Comparison of ENCODE assay signal across 17 cellular contexts in the genomic region with DNA sequence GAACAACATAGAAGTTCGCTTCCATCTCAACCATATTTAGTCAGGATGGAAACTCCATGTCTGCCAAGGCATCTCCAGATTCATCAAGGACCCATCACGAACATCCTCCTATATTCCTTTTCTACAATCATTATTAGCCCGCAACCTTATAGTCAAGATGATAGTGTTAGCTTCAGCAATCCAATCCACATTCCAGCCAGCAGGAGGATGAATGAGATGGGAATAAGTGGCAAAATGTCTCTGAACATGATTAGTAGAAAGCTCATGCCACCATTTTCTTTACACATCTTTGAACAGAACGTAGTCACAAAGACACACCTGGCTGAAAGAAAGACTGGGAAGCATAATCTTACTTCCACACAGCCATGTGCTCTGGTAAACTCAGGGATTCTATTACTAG. TPM values are rescaled to one million over a fixed set of nuclear protein-coding genes. Genes with fewer than 3 reads are reported as not detected.
A peak's percentile ranks its signal among the peaks of the same experiment; 100 is the strongest.
DNase-seq lines count a peak whose midpoint lies in the region; ATAC-seq, FAIRE-seq and TF ChIP-seq lines count a peak whose summit lies in the region.
"Had no signal": no experiment of that assay in that cellular context is flagged by ENCODE, and none has a peak within 500 bp of the region (broad histone marks: within the 10 kb centered on the region; RNA-seq: fewer than 3 reads in every experiment).

No MANE protein-coding gene starts in this region.

- no peak overlapping the region for H3K4me2 ChIP-seq in SK-N-SH
- H3K4me2 ChIP-seq in K562 (ENCODE audit: insufficient read depth, low read length), result no peak overlapping the region

- TF ChIP-seq EP300 in SK-N-SH (IDR thresholded peaks at IDR 0.05; ENCODE audit: borderline replicate concordance in 1 of 2, low read depth in 1 of 2, low read length in 1 of 2), result no peak
- TF ChIP-seq EP300 in K562 (IDR thresholded peaks at IDR 0.05; ENCODE audit: low read length), result no peak

- 10% methylated on average over 4 of the region's 4 CpGs for WGBS in SK-N-SH (ENCODE audit: low lambda C conversion rate)
- 0% methylated on average over 4 of the region's 4 CpGs for WGBS in K562 (ENCODE audit: insufficient coverage, low coverage, missing lambda C conversion rate)

- H3K79me2 ChIP-seq in SK-N-SH (ENCODE audit: insufficient read depth) (no peaks in the 10 kb centered on the region), K562 (ENCODE audit: control insufficient read depth, insufficient read depth, low read length) (no peaks in the 10 kb centered on the region)

- H3K9ac ChIP-seq in SK-N-SH (no peak overlapping the region), K562 (ENCODE audit: insufficient read depth in 1 of 2, low read depth in 2 of 2, low read length in 2 of 2) (no peak overlapping the region)

- ATAC-seq in SK-N-SH treated with all-trans-retinoic acid at 6 μM for 48 hours, result no peak
- ATAC-seq in K562, result no peak
- no peak for ATAC-seq in GM21528 (IDR thresholded peaks at IDR 0.05; ENCODE audit: low FRiP score, unreplicated experiment)
- ATAC-seq: CD8-positive, alpha-beta T cell had no signal

- TF ChIP-seq POLR2A in K562 (conservative IDR thresholded peaks at IDR 0.05) (no peak), Peyer's patch (IDR thresholded peaks at IDR 0.05) (no peak)

- no peak overlapping the region for H2AFZ ChIP-seq in SK-N-SH (ENCODE audit: low read depth)
- H2AFZ ChIP-seq in K562 (ENCODE audit: low read depth, low read length), result no peak overlapping the region

- H3F3A ChIP-seq in SK-N-SH (replicated peaks; ENCODE audit: insufficient read depth), result no peaks in the 10 kb centered on the region

- TF ChIP-seq RAD21 in SK-N-SH (IDR thresholded peaks at IDR 0.05; ENCODE audit: low read length), result no peak
- TF ChIP-seq RAD21 in K562 (CRISPR knock-in tag; conservative IDR thresholded peaks at IDR 0.05 in 1 of 2, IDR thresholded peaks at IDR 0.05 in 1 of 2), result no peak

- POLR2A ChIA-PET in SK-N-SH (lab: Yijun Ruan, JAX) (no interaction called here), K562 (lab: Yijun Ruan, JAX) (no interaction called here)

- no peak overlapping the region for H3K27ac ChIP-seq in SK-N-SH (ENCODE audit: low read depth in 2 of 2, low read length in 1 of 2)
- no peak overlapping the region for H3K27ac ChIP-seq in K562 (ENCODE audit: extremely low read depth, low read depth, low read length)
- no peak overlapping the region for H3K27ac ChIP-seq in Peyer's patch
- H3K27ac ChIP-seq: 22Rv1 had no signal

- H3K36me3 ChIP-seq in SK-N-SH (replicated peaks in 1 of 2; ENCODE audit: control insufficient read depth in 1 of 2, insufficient read depth in 2 of 2, low read length in 1 of 2) (no peaks in the 10 kb centered on the region), K562 (ENCODE audit: control insufficient read depth, insufficient read depth, low read length) (no peaks in the 10 kb centered on the region), Peyer's patch (no peaks in the 10 kb centered on the region)

- CTCF ChIA-PET in SK-N-SH (lab: Yijun Ruan, JAX) (interaction anchor here (0.6 kb wide), 1 partner anchor 20 kb away, joined by 3 read pairs; no protein-coding TSS in a partner anchor), K562 (lab: Yijun Ruan, JAX; ENCODE audit: low intra/inter-chr PET ratio) (no interaction called here)

- H3K4me3 ChIP-seq in SK-N-SH (ENCODE audit: low read depth in 2 of 2, low read length in 1 of 2) (no peak overlapping the region), K562 (no peak overlapping the region), fibroblast of the aortic adventitia (ENCODE audit: low read depth, low read length) (no peak overlapping the region), Peyer's patch (no peak overlapping the region)

- H3K9me3 ChIP-seq in SK-N-SH (no peaks in the 10 kb centered on the region), K562 (replicated peaks; ENCODE audit: control insufficient read depth, insufficient read depth, low read depth, low read length) (no peaks in the 10 kb centered on the region), Peyer's patch (no peaks in the 10 kb centered on the region)
- H3K9me3 ChIP-seq: Caco-2 had no signal

- H3K9me1 ChIP-seq in K562 (ENCODE audit: control insufficient read depth, insufficient read depth, low read length), result no peaks in the 10 kb centered on the region

- TF ChIP-seq CTCF in SK-N-SH (IDR thresholded peaks at IDR 0.05) (peak; percentile 41), K562 (IDR thresholded peaks at IDR 0.05 in 2 of 3, conservative IDR thresholded peaks at IDR 0.05 in 1 of 3; ENCODE audit: insufficient read depth in 2 of 3, low read depth in 1 of 3, low read length in 3 of 3) (no peak), fibroblast of the aortic adventitia (IDR thresholded peaks at IDR 0.05; ENCODE audit: insufficient read depth, low read length) (peak; percentile 18), Peyer's patch (IDR thresholded peaks at IDR 0.05) (no peak)

- FAIRE-seq in K562 (lab: Jason Lieb, UNC), result no peak
- FAIRE-seq: GM12892, H54 had no signal

- in situ Hi-C loops in K562 (cut with MboI), result no loop called here
- in situ Hi-C loops in KBM-7 (cut with MboI; ENCODE audit: low pct_unique_long_range_greater_than_20kb, low sequenced_read_pairs), result no loop called here

- H3K4me1 ChIP-seq in SK-N-SH (ENCODE audit: control insufficient read depth in 1 of 2, insufficient read depth in 2 of 2, low read depth in 1 of 2, low read length in 1 of 2) (no peaks in the 10 kb centered on the region), K562 (replicated peaks in 1 of 2; ENCODE audit: control insufficient read depth in 2 of 2, insufficient read depth in 2 of 2, low read length in 2 of 2) (no peaks in the 10 kb centered on the region), Peyer's patch (no peaks in the 10 kb centered on the region)
- H3K4me1 ChIP-seq: Caco-2 had no signal

- H3K9me2 ChIP-seq in SK-N-SH, result no peaks in the 10 kb centered on the region

- DNase-seq in SK-N-SH (no peak), K562 (ENCODE audit: extremely low read depth in 1 of 4, low spot score in 3 of 4) (no peak), fibroblast of the aortic adventitia (ENCODE audit: low read depth) (no peak), Peyer's patch (no peak), RPMI8226 (no peak), KBM-7 (no peak)
- DNase-seq: CD8-positive, alpha-beta T cell; DND-41; GDM1 had no signal

- H3K27me3 ChIP-seq in SK-N-SH (ENCODE audit: insufficient read depth), result peaks cover 6% of the 10 kb centered on the region; the same call in 1 of the 2 replicates
- H3K27me3 ChIP-seq in K562 (ENCODE audit: control insufficient read depth in 2 of 2, insufficient read depth in 2 of 2, low read length in 2 of 2), result no peaks in the 10 kb centered on the region
- no peaks in the 10 kb centered on the region for H3K27me3 ChIP-seq in Peyer's patch

- H4K20me1 ChIP-seq in SK-N-SH (ENCODE audit: insufficient read depth), result no peaks in the 10 kb centered on the region
- H4K20me1 ChIP-seq in K562 (replicated peaks; ENCODE audit: control insufficient read depth, insufficient read depth, low read length), result no peaks in the 10 kb centered on the region

- intact Hi-C loops in K562 (cut with micrococcal nuclease), result no loop called here

- BruUV-seq in K562 (replicated peaks; lab: Mats Ljungman, UMichigan), result no TSS peak

TF ChIP-seq in SK-N-SH, 30 proteins besides CTCF, POLR2A, EP300 and RAD21 (continues in another document):
- TF ChIP-seq GABPA (IDR thresholded peaks at IDR 0.05; ENCODE audit: low read depth), result no peak
- no peak for TF ChIP-seq YY1 (IDR thresholded peaks at IDR 0.05; ENCODE audit: low read depth)
- TF ChIP-seq JUND (IDR thresholded peaks at IDR 0.05), result no peak
- TF ChIP-seq ELF1 (IDR thresholded peaks at IDR 0.05), result no peak
- TF ChIP-seq TEAD4 (IDR thresholded peaks at IDR 0.05; ENCODE audit: borderline replicate concordance, insufficient read depth), result no peak
- TF ChIP-seq MXI1 (IDR thresholded peaks at IDR 0.05; ENCODE audit: low read depth, low read length), result no peak

TF ChIP-seq in SK-N-SH treated with all-trans-retinoic acid at 6 μM for 48 hours, 23 proteins besides CTCF, POLR2A, EP300 and RAD21:
- no peak for TF ChIP-seq BACH2 (CRISPR knock-in tag; IDR thresholded peaks at IDR 0.05; ENCODE audit: borderline replicate concordance)
- no peak for TF ChIP-seq ZFP30 (CRISPR knock-in tag; IDR thresholded peaks at IDR 0.05)
- TF ChIP-seq ZNF565 (CRISPR knock-in tag; conservative IDR thresholded peaks at IDR 0.05; ENCODE audit: low read depth), result no peak
- TF ChIP-seq ZC3H10 (CRISPR knock-in tag; IDR thresholded peaks at IDR 0.05), result no peak

TF ChIP-seq in K562, 482 proteins besides CTCF, POLR2A, EP300 and RAD21:
- TF ChIP-seq ZNF444 (CRISPR knock-in tag; IDR thresholded peaks at IDR 0.05), result no peak
- TF ChIP-seq ZNF79 (CRISPR knock-in tag; IDR thresholded peaks at IDR 0.05; ENCODE audit: low read depth), result no peak
- TF ChIP-seq TEAD2 (tag; IDR thresholded peaks at IDR 0.05), result peak; percentile 45; the same call in 1 of the 2 replicates
- no peak for TF ChIP-seq OTX1 (CRISPR knock-in tag; IDR thresholded peaks at IDR 0.05)
- no peak for TF ChIP-seq TGIF2 (CRISPR knock-in tag; IDR thresholded peaks at IDR 0.05)

RNA-seq across cellular contexts. Expression of gene NR0B1, which starts 18.6 kb away (rescaled TPM):
- 2.2 and 2.3 TPM in 2 replicates for polyA plus RNA-seq in SK-N-SH (2012; rRNA removed)
- polyA plus RNA-seq in SK-N-SH (2012; cell fraction: cytosol; rRNA removed), result 1.6 and 2.5 TPM in 2 replicates
- polyA plus RNA-seq in SK-N-SH (2012; cell fraction: nucleus; rRNA removed), result 3.0 and 3.3 TPM in 2 replicates
- total RNA-seq in K562 (2011; cell fraction: chromatin; rRNA removed; ENCODE audit: low replicate concordance), result not detected in 2 replicates
- total RNA-seq in K562 (2011; cell fraction: nucleolus; rRNA removed), result not detected in 2 replicates
- not detected in 2 replicates for total RNA-seq in K562 (2011; cell fraction: nucleoplasm; rRNA removed)
- total RNA-seq in K562 (2014; rRNA removed), result not detected in 2 replicates
- total RNA-seq in K562 (2014; rRNA removed; fragmentation: Illumina TruSeq; extraction: Trizol), result not detected in 2 replicates
- not detected in 2 replicates for total RNA-seq in K562 (2015; rRNA removed; fragmentation: Illumina TruSeq; extraction: Trizol)
- total RNA-seq in K562 (2021), result not detected in 2 replicates
- not detected in 2 replicates for polyA plus RNA-seq in K562 (2011; rRNA removed)
- not detected in 2 replicates for polyA plus RNA-seq in K562 (2011; cell fraction: cytosol; rRNA removed)
- polyA plus RNA-seq in K562 (2011; cell fraction: nucleus; rRNA removed), result not detected in 2 replicates
- polyA plus RNA-seq in K562 (2012), result not detected in 2 replicates
- polyA plus RNA-seq in K562 (2014; fragmentation: Illumina TruSeq; extraction: Trizol), result not detected in 2 replicates
- polyA plus RNA-seq in K562 (2014; fragmentation: Nextera tagmentation; extraction: Ambion mirVana), result not detected
- not detected in 2 replicates for polyA plus RNA-seq in K562 (2014; rRNA removed)
- polyA minus RNA-seq in K562 (2011; rRNA and poly(A)+ RNA removed), result not detected in 2 replicates
- not detected in 2 replicates for polyA minus RNA-seq in K562 (2011; cell fraction: cytosol; rRNA and poly(A)+ RNA removed)
- polyA minus RNA-seq in K562 (2011; cell fraction: nucleus; rRNA and poly(A)+ RNA removed), result not detected in 2 replicates
- 0.90 and 1.7 TPM in 2 replicates for total RNA-seq in fibroblast of the aortic adventitia (ENCODE audit: low replicate concordance)
- not detected for total RNA-seq in Peyer's patch
- total RNA-seq: Caco-2; CD8-positive, alpha-beta T cell; HT-29 had no signal
- polyA plus RNA-seq: CD14-positive monocyte had no signal

Comparison
In these comparisons a context has a peak if more than half of its experiments do, and no peak if none do; other contexts are left out.
1. CTCF ChIP-seq: peak in SK-N-SH (single experiment) and fibroblast of the aortic adventitia (single experiment); none in K562 (0 of 3) and Peyer's patch (0 of 6).
2. Of the 27 proteins assayed by ChIP-seq in both K562 and SK-N-SH: peak only in K562: none; only in SK-N-SH: CTCF; in both: none; in neither: 26.